In the genomic region with DNA sequence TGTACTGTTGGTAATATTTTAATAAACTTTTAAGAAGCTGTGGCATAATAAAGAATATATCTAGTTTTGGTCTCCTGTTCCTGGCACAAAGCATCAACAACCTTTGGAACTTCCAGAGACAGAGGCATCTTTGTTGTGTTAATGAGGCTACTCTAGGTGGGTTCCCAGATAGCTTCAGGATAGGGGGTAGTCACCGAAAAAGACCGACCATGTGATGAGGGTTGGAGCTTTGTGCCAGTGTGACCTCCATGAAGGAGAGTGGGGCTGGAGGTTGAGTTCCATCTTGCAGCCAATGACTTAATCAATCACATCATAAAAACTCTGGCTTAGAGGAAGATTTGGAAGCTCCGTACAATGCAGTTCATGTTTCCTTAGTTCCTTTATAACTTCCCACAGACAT, we compare ENCODE assay signal across 23 cellular contexts. TPM values are rescaled to one million over a fixed set of nuclear protein-coding genes. Genes with fewer than 3 reads are reported as not detected.
DNase-seq lines count a peak whose midpoint lies in the region; ATAC-seq and TF ChIP-seq lines count a peak whose summit lies in the region.
"Had no signal": no experiment of that assay in that cellular context is flagged by ENCODE, and none has a peak within 500 bp of the region (broad histone marks: within the 10 kb centered on the region; RNA-seq: fewer than 3 reads in every experiment).

No MANE protein-coding gene starts in this region.

- H3K27me3 ChIP-seq in DOHH2 (ENCODE audit: control insufficient read depth, low read length) (no peaks in the 10 kb centered on the region), SU-DHL-6 (ENCODE audit: low read length) (no peaks in the 10 kb centered on the region), iPS-20b (ENCODE audit: insufficient read depth, low read length) (no peaks in the 10 kb centered on the region)
- H3K27me3 ChIP-seq: heart left ventricle, MG63 had no signal

- ATAC-seq in HG03354 (IDR thresholded peaks at IDR 0.05; ENCODE audit: poor library complexity, severe bottlenecking, unreplicated experiment) (peak; percentile 3), HG03520 (IDR thresholded peaks at IDR 0.05; ENCODE audit: unreplicated experiment) (no peak)
- ATAC-seq: activated CD4-positive, alpha-beta T cell treated with anti-CD3 and anti-CD28 coated beads for 36 hours had no signal

- H3K9me2 ChIP-seq in DOHH2 (replicated peaks; ENCODE audit: control insufficient read depth, low read length) = no peaks in the 10 kb centered on the region
- no peaks in the 10 kb centered on the region for H3K9me2 ChIP-seq in SU-DHL-6 (replicated peaks; ENCODE audit: insufficient read depth, low read length)

- peaks cover 93% of the 10 kb centered on the region for H3K4me1 ChIP-seq in DOHH2 (ENCODE audit: control insufficient read depth, low read length)
- H3K4me1 ChIP-seq in iPS-20b (ENCODE audit: insufficient read depth, low read length) = peaks cover 16% of the 10 kb centered on the region; the same call in 1 of the 2 replicates

- H3K79me2 ChIP-seq in DOHH2 (ENCODE audit: control insufficient read depth, low read length) = peaks cover 100% of the 10 kb centered on the region
- peaks cover 100% of the 10 kb centered on the region for H3K79me2 ChIP-seq in SU-DHL-6 (ENCODE audit: insufficient read depth, low read length)

- H3K9me3 Mint-ChIP-seq in activated CD4-positive, alpha-beta T cell treated with anti-CD3 and anti-CD28 coated beads, Interleukin-2, amount 10 ng/mL, durations not matched to agents 24 days and 14 days = no peaks in the 10 kb centered on the region
- H3K9me3 Mint-ChIP-seq: activated naive CD8-positive, alpha-beta T cell treated with anti-CD3 and anti-CD28 coated beads for 36 hours; CD4-positive, alpha-beta T cell had no signal

- peaks cover 36% of the 10 kb centered on the region for H4K20me1 ChIP-seq in DOHH2 (ENCODE audit: control insufficient read depth, insufficient read depth, low read depth, low read length)
- peaks cover 12% of the 10 kb centered on the region for H4K20me1 ChIP-seq in SU-DHL-6 (ENCODE audit: low read depth, low read length)

- no peaks in the 10 kb centered on the region for H3K27me3 Mint-ChIP-seq in activated CD4-positive, alpha-beta T cell treated with anti-CD3 and anti-CD28 coated beads, Interleukin-2, amount 10 ng/mL, durations not matched to agents 24 days and 14 days
- H3K27me3 Mint-ChIP-seq: activated CD4-positive, alpha-beta T cell treated with anti-CD3 and anti-CD28 coated beads for 36 hours; activated naive CD8-positive, alpha-beta T cell treated with anti-CD3 and anti-CD28 coated beads for 36 hours; CD4-positive, alpha-beta T cell; IgD-negative memory B cell had no signal

- H3K36me3 Mint-ChIP-seq in activated CD4-positive, alpha-beta T cell treated with anti-CD3 and anti-CD28 coated beads, Interleukin-2, amount 10 ng/mL, durations not matched to agents 24 days and 14 days (ENCODE audit: low read depth) = peaks cover 9% of the 10 kb centered on the region

- TF ChIP-seq CTCF in DOHH2 (IDR thresholded peaks at IDR 0.05; ENCODE audit: low read depth, low read length, poor library complexity, severe bottlenecking) = no peak
- no peak for TF ChIP-seq CTCF in SU-DHL-6 (IDR thresholded peaks at IDR 0.05; ENCODE audit: insufficient read depth, low read length, poor library complexity, severe bottlenecking)

- no peak overlapping the region for H3K27ac Mint-ChIP-seq in activated CD4-positive, alpha-beta T cell treated with anti-CD3 and anti-CD28 coated beads, Interleukin-2, amount 10 ng/mL, durations not matched to agents 24 days and 14 days
- H3K27ac Mint-ChIP-seq: activated CD4-positive, alpha-beta T cell treated with anti-CD3 and anti-CD28 coated beads for 36 hours; activated naive CD8-positive, alpha-beta T cell treated with anti-CD3 and anti-CD28 coated beads for 36 hours; CD4-positive, alpha-beta T cell; IgD-negative memory B cell had no signal

- H3K4me2 ChIP-seq in DOHH2 (ENCODE audit: low read length) (peak overlapping the region; percentile 46), SU-DHL-6 (ENCODE audit: low read depth, low read length, poor library complexity, severe bottlenecking) (peak overlapping the region; percentile 34)

- H3K4me3 ChIP-seq in DOHH2 (ENCODE audit: low read length) (peak overlapping the region; percentile 8), SU-DHL-6 (ENCODE audit: insufficient read depth, low read length, poor library complexity, severe bottlenecking) (no peak overlapping the region), iPS-20b (ENCODE audit: low read length) (peak overlapping the region; percentile 31)
- H3K4me3 ChIP-seq: coronary artery, MG63, thoracic aorta had no signal

- H2AFZ ChIP-seq in SU-DHL-6 (ENCODE audit: low read depth, low read length, severe bottlenecking) = no peak overlapping the region

- H3K4me1 Mint-ChIP-seq in activated CD4-positive, alpha-beta T cell treated with anti-CD3 and anti-CD28 coated beads, Interleukin-2, amount 10 ng/mL, durations not matched to agents 24 days and 14 days = peaks cover 12% of the 10 kb centered on the region

- intact Hi-C loops in activated CD4-positive, alpha-beta T cell treated with anti-CD3 and anti-CD28 coated beads, Interleukin-2, amount 10 ng/mL, durations not matched to agents 24 days and 14 days (cut with micrococcal nuclease) = loop anchor here (1.0 to 2.0 kb wide), 2 partner anchors 9 to 411 kb away; no protein-coding TSS in a partner anchor

- H3K9ac ChIP-seq in SU-DHL-6 (ENCODE audit: low read length) (no peak overlapping the region), iPS-20b (ENCODE audit: low read depth, low read length) (peak overlapping the region; percentile 40)

- no peak overlapping the region for H3K4me3 Mint-ChIP-seq in activated CD4-positive, alpha-beta T cell treated with anti-CD3 and anti-CD28 coated beads, Interleukin-2, amount 10 ng/mL, durations not matched to agents 24 days and 14 days
- H3K4me3 Mint-ChIP-seq: activated CD4-positive, alpha-beta T cell treated with anti-CD3 and anti-CD28 coated beads for 36 hours; activated naive CD8-positive, alpha-beta T cell treated with anti-CD3 and anti-CD28 coated beads for 36 hours; CD4-positive, alpha-beta T cell had no signal

- H3K27ac ChIP-seq in DOHH2 (ENCODE audit: low read depth, low read length) (peak overlapping the region; percentile 43), SU-DHL-6 (ENCODE audit: low read depth, low read length) (no peak overlapping the region), iPS-20b (ENCODE audit: low read length) (no peak overlapping the region)
- H3K27ac ChIP-seq: coronary artery, heart left ventricle, thoracic aorta had no signal

- H3F3A ChIP-seq in DOHH2 (ENCODE audit: control insufficient read depth, insufficient read depth) (peaks cover 15% of the 10 kb centered on the region), SU-DHL-6 (ENCODE audit: insufficient read depth) (peaks cover 14% of the 10 kb centered on the region; the same call in 1 of the 2 replicates)

- no peak for DNase-seq in activated CD4-positive, alpha-beta T cell treated with anti-CD3 and anti-CD28 coated beads, Interleukin-2, amount 10 ng/mL, durations not matched to agents 24 days and 14 days
- DNase-seq in HPDE6-E6E7 (ENCODE audit: extremely low spot score) (no peak), HUDEP-2 (lab: John Stamatoyannopoulos, UW; ENCODE audit: unreplicated experiment in 76 of 76) (no peak)
- DNase-seq: 8988T; activated CD8-positive, alpha-beta memory T cell treated with anti-CD3 and anti-CD28 coated beads for 24 hours; activated effector memory CD4-positive, alpha-beta T cell treated with anti-CD3 and anti-CD28 coated beads, Interleukin-2, amount 50 U/mL, for 16 hours; activated naive CD8-positive, alpha-beta T cell treated with anti-CD3 and anti-CD28 coated beads for 36 hours; aorta; heart left ventricle; MG63; NCI-H2081; NCI-H226; NCI-H748 treated with DMSO at 0.1 percent for 48 hours had no signal

- H3K36me3 ChIP-seq in DOHH2 (ENCODE audit: control insufficient read depth, low read length) (peaks cover 51% of the 10 kb centered on the region), SU-DHL-6 (ENCODE audit: low read length) (peaks cover 3% of the 10 kb centered on the region; the same call in 1 of the 2 replicates), iPS-20b (ENCODE audit: insufficient read depth, low read depth, low read length) (peaks cover 19% of the 10 kb centered on the region)
- H3K36me3 ChIP-seq: heart left ventricle, thoracic aorta had no signal

- H3K9me3 ChIP-seq in DOHH2 (ENCODE audit: control insufficient read depth, insufficient read depth, low read length) (no peaks in the 10 kb centered on the region), SU-DHL-6 (ENCODE audit: insufficient read depth, low read length) (no peaks in the 10 kb centered on the region), iPS-20b (ENCODE audit: insufficient read depth, low read depth, low read length) (peaks cover 4% of the 10 kb centered on the region; the same call in 1 of the 2 replicates)
- H3K9me3 ChIP-seq: heart left ventricle, MG63, thoracic aorta had no signal

RNA-seq across cellular contexts. Expression of gene PPAT, which starts 9.9 kb away (rescaled TPM):
- total RNA-seq in activated CD4-positive, alpha-beta T cell treated with anti-CD3 and anti-CD28 coated beads, Interleukin-2, amount 10 ng/mL, durations not matched to agents 24 days and 14 days = 60.8 and 63.6 TPM in 2 replicates

RNA-seq across cellular contexts. Expression of gene PAICS, which starts 10.5 kb away (rescaled TPM):
- 365 and 383 TPM in 2 replicates for total RNA-seq in activated CD4-positive, alpha-beta T cell treated with anti-CD3 and anti-CD28 coated beads, Interleukin-2, amount 10 ng/mL, durations not matched to agents 24 days and 14 days

RNA-seq across cellular contexts. Expression of gene AASDH, which starts 38.2 kb away (rescaled TPM):
- 10.5 and 11.8 TPM in 2 replicates for total RNA-seq in activated CD4-positive, alpha-beta T cell treated with anti-CD3 and anti-CD28 coated beads, Interleukin-2, amount 10 ng/mL, durations not matched to agents 24 days and 14 days

RNA-seq across cellular contexts. Expression of gene SRP72, which starts 41.9 kb away (rescaled TPM):
- total RNA-seq in activated CD4-positive, alpha-beta T cell treated with anti-CD3 and anti-CD28 coated beads, Interleukin-2, amount 10 ng/mL, durations not matched to agents 24 days and 14 days = 202 and 209 TPM in 2 replicates
